11 cellular contexts compared by ENCODE assay signal in genomic region chr17:67390006-67390645, GRCh38. TPM values are rescaled to one million over a fixed set of nuclear protein-coding genes. Genes with fewer than 3 reads are reported as not detected.
DNase-seq lines count a peak whose midpoint lies in the region; ATAC-seq, FAIRE-seq and TF ChIP-seq lines count a peak whose summit lies in the region.
"Had no signal": no experiment of that assay in that cellular context is flagged by ENCODE, and none has a peak within 500 bp of the region (broad histone marks: within the 10 kb centered on the region; RNA-seq: fewer than 3 reads in every experiment).

No MANE protein-coding gene starts in this region.

- H3K9me3 ChIP-seq in pancreas (no peaks in the 10 kb centered on the region), sigmoid colon (no peaks in the 10 kb centered on the region)
- H3K9me3 ChIP-seq: SJCRH30 had no signal

- peak; percentile 33 for DNase-seq in DMS153 treated with DMSO at 0.1 percent for 48 hours (lab: John Stamatoyannopoulos, UW; ENCODE audit: unreplicated experiment)
- no peak for DNase-seq in DMS153 (lab: John Stamatoyannopoulos, UW)
- DNase-seq in NCI-H510A (lab: John Stamatoyannopoulos, UW) = peak; percentile 6
- no peak for DNase-seq in dorsolateral prefrontal cortex
- peak in 2 of 6 donors; percentile 29 to 50 for DNase-seq in pancreas
- no peak for DNase-seq in sigmoid colon
- DNase-seq in ecto neural progenitor cell (ENCODE audit: low spot score) = no peak
- DNase-seq in kidney glomerular epithelial cell (lab: John Stamatoyannopoulos, UW) = no peak

- FAIRE-seq in pancreas (lab: Jason Lieb, UNC) = no peak
- FAIRE-seq: K562 had no signal

- intact Hi-C loops in dorsolateral prefrontal cortex (cut with DNase I) (no loop called here), pancreas (cut with DNase I) (loop anchor here in 1 of 3 donors (10.0 kb wide), 1 partner anchor 85 kb away; no protein-coding TSS in a partner anchor), sigmoid colon (cut with DNase I) (no loop called here)

- TF ChIP-seq EP300 in sigmoid colon (IDR thresholded peaks at IDR 0.05) = no peak

- no peak for TF ChIP-seq POLR2A in sigmoid colon (IDR thresholded peaks at IDR 0.05)

- ATAC-seq in pancreas = peak; percentile 47 to 78 (median 60)
- ATAC-seq: K562 had no signal

- peaks cover 5 to 19% (median 15%) of the 10 kb centered on the region in 3 donors for H3K4me1 ChIP-seq in pancreas
- no peaks in the 10 kb centered on the region for H3K4me1 ChIP-seq in sigmoid colon

- H3K27me3 ChIP-seq in dorsolateral prefrontal cortex = no peaks in the 10 kb centered on the region
- H3K27me3 ChIP-seq in pancreas = no peaks in the 10 kb centered on the region
- no peaks in the 10 kb centered on the region for H3K27me3 ChIP-seq in sigmoid colon
- H3K27me3 ChIP-seq: SJCRH30 had no signal

- H3K27ac ChIP-seq in dorsolateral prefrontal cortex = peak overlapping the region in 54 of 59 donors; percentile 3 to 96 (median 64)
- H3K27ac ChIP-seq in pancreas = peak overlapping the region; percentile 24 to 74 (median 58)
- peak overlapping the region in 2 of 4 donors; percentile 31 to 45 for H3K27ac ChIP-seq in sigmoid colon
- H3K27ac ChIP-seq: 22Rv1, SJCRH30 had no signal

- TF ChIP-seq CTCF in dorsolateral prefrontal cortex (IDR thresholded peaks at IDR 0.05 in 54 of 56, conservative IDR thresholded peaks at IDR 0.05 in 2 of 56; ENCODE audit: low read depth in 1 of 56, partially characterized antibody in 56 of 56) (no peak), pancreas (IDR thresholded peaks at IDR 0.05) (no peak), sigmoid colon (IDR thresholded peaks at IDR 0.05) (no peak)

- no peaks in the 10 kb centered on the region for H3K36me3 ChIP-seq in pancreas
- H3K36me3 ChIP-seq in sigmoid colon = no peaks in the 10 kb centered on the region
- H3K36me3 ChIP-seq: SJCRH30 had no signal

- H3K4me3 ChIP-seq in dorsolateral prefrontal cortex (peak overlapping the region in 2 of 59 donors; percentile 8 to 9), pancreas (no peak overlapping the region), sigmoid colon (no peak overlapping the region)
- H3K4me3 ChIP-seq: K562 had no signal

- 55 to 59% methylated on average over 6 of the region's 6 CpGs for WGBS in pancreas, 2 donors
- 85 to 90% methylated on average over 6 of the region's 6 CpGs for WGBS in sigmoid colon, 2 donors

RNA-seq across cellular contexts. Expression of gene PITPNC1, which starts 13.0 kb away (rescaled TPM):
- 100 to 1,000 TPM in 15 of 120 experiments, 10 to 100 TPM in 105; 38.9 to 154 (median 76.7) TPM for total RNA-seq in dorsolateral prefrontal cortex
- 10 to 100 TPM; 21.6 to 28.8 (median 25.3) TPM for total RNA-seq in pancreas
- 10 to 100 TPM in 1 of 2 donors, 1 to 10 TPM in 1; 9.5 to 16.7 TPM for polyA plus RNA-seq in pancreas
- total RNA-seq in sigmoid colon = 10 to 100 TPM in 1 of 4 donors, 1 to 10 TPM in 3; 3.6 to 14.7 (median 7.8) TPM
- polyA plus RNA-seq in sigmoid colon = 10 to 100 TPM in 1 of 3 donors, 1 to 10 TPM in 2; 3.0 to 15.7 (median 5.3) TPM

RNA-seq across cellular contexts. Expression of gene PSMD12, which starts 23.7 kb away (rescaled TPM):
- total RNA-seq in dorsolateral prefrontal cortex (10 to 100 TPM; 32.9 to 84.7 (median 64.1) TPM), pancreas (10 to 100 TPM; 18.2 to 27.6 (median 23.8) TPM), sigmoid colon (10 to 100 TPM; 30.0 to 38.9 (median 33.0) TPM)
- polyA plus RNA-seq in pancreas (10 to 100 TPM; 10.5 to 17.7 TPM), sigmoid colon (10 to 100 TPM; 11.4 to 21.1 (median 15.7) TPM)

Comparison
In these comparisons a context has a peak if more than half of its experiments do, and no peak if none do; other contexts are left out.
1. DNase-seq: peak in DMS153 treated with DMSO at 0.1 percent for 48 hours (single experiment) and NCI-H510A (single experiment); none in DMS153 (single experiment), dorsolateral prefrontal cortex (0 of 10), sigmoid colon (single experiment), ecto neural progenitor cell (single experiment) and kidney glomerular epithelial cell (single experiment).